ENCODE assay signal across 23 cellular contexts in the genomic region with DNA sequence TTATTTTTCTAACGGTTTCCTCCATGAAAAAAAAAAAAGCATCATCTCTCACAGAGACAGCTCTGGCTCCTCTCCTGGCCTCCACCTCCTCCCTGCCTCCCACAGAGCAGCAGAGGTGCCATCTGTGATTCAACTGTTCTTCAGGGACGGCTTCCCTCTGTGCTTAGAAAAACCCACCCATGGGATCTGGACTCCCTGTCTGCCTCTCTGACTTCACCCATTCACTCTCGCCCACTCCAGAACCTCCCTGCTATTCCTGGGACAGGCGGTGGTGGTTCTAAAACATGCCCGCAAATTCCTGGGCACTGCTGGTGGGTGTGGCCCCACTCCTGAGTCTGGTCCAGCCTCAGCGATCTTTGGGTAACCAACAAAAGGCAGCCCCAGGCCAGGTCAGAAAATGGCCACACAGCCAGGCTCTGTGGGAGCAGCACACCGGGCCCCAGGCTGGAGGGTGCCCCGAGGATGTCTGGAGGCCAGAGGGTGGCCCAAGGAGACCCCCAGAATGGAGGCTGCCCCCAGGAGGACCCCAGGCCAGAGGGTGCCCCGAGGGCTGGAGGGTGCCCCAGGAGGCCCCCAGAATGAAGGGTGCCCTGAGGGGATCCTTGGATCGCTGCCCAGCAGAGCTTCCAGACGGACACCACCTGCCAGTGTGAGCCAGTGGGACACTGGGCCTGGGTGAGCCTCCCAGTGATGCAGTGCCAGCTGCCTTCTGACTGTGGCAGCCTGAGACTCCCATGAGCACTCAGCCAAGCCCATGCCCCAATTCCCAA. TPM values are rescaled to one million over a fixed set of nuclear protein-coding genes. Genes with fewer than 3 reads are reported as not detected.
DNase-seq lines count a peak whose midpoint lies in the region; ATAC-seq and TF ChIP-seq lines count a peak whose summit lies in the region.
"Had no signal": no experiment of that assay in that cellular context is flagged by ENCODE, and none has a peak within 500 bp of the region (broad histone marks: within the 10 kb centered on the region; RNA-seq: fewer than 3 reads in every experiment).

No MANE protein-coding gene starts in this region.

- no peaks in the 10 kb centered on the region for H3K36me3 ChIP-seq in lower lobe of right lung
- H3K36me3 ChIP-seq in spleen: no peaks in the 10 kb centered on the region
- H3K36me3 ChIP-seq: esophagus muscularis mucosa had no signal

- intact Hi-C loops in lower lobe of right lung (cut with DNase I): no loop called here
- intact Hi-C loops in spleen (cut with DNase I; ENCODE audit: low total_unique reads): loop anchor here (10.0 kb wide), 1 partner anchor 133 kb away; a partner anchor contains a TSS

- peaks cover 23% of the 10 kb centered on the region for H3K27me3 ChIP-seq in lower lobe of right lung (ENCODE audit: low read depth)
- peaks cover 0 to 57% (median 16%) of the 10 kb centered on the region in 7 donors for H3K27me3 ChIP-seq in spleen (replicated peaks in 1 of 7)

- TF ChIP-seq POLR2A in spleen (IDR thresholded peaks at IDR 0.05): no peak

- ATAC-seq in lower lobe of right lung (no peak), HG03571 (IDR thresholded peaks at IDR 0.05; ENCODE audit: unreplicated experiment) (no peak)
- ATAC-seq: left lobe of liver had no signal

- H3K9me3 ChIP-seq in lower lobe of right lung: no peaks in the 10 kb centered on the region
- no peaks in the 10 kb centered on the region for H3K9me3 ChIP-seq in spleen
- H3K9me3 ChIP-seq: esophagus muscularis mucosa had no signal

- peak; percentile 28 for DNase-seq in activated effector memory CD4-positive, alpha-beta T cell treated with anti-CD3 and anti-CD28 coated beads, Interleukin-2, amount 50 U/mL, for 16 hours
- DNase-seq in activated effector memory CD4-positive, alpha-beta T cell treated with Interleukin-2 at 50 U/mL for 16 hours: no peak
- peak; percentile 67 for DNase-seq in NCI-H2171 treated with DMSO at 0.1 percent for 48 hours (lab: John Stamatoyannopoulos, UW)
- peak; percentile 41 for DNase-seq in lower lobe of right lung
- peak; percentile 69 for DNase-seq in spleen
- DNase-seq in RWPE1 (ENCODE audit: low spot score): no peak
- no peak for DNase-seq in activated CD4-positive, alpha-beta T cell treated with anti-CD3 and anti-CD28 coated beads, Interleukin-2, amount 50 U/mL, for 1 hour
- DNase-seq: 8988T; CD4-positive, alpha-beta memory T cell; EL; natural killer cell had no signal

- TF ChIP-seq CTCF in lower lobe of right lung (IDR thresholded peaks at IDR 0.05): no peak
- TF ChIP-seq CTCF in spleen (IDR thresholded peaks at IDR 0.05 in 8 of 11, conservative IDR thresholded peaks at IDR 0.05 in 3 of 11): no peak
- TF ChIP-seq CTCF in RWPE1 (conservative IDR thresholded peaks at IDR 0.05; ENCODE audit: low read depth): no peak

- H3K27ac ChIP-seq in lower lobe of right lung (no peak overlapping the region), spleen (no peak overlapping the region), RWPE1 (no peak overlapping the region)
- H3K27ac ChIP-seq: esophagus muscularis mucosa, hepatocyte had no signal

- H3K4me3 ChIP-seq in lower lobe of right lung (no peak overlapping the region), spleen (no peak overlapping the region)
- H3K4me3 ChIP-seq: esophagus muscularis mucosa, hepatocyte had no signal

- CTCF ChIA-PET in RWPE1 (lab: Yijun Ruan, JAX): interaction anchor here (0.6 to 1.3 kb wide), 4 partner anchors 7 to 1649 kb away, joined by 3 to 5 read pairs (median 4); no protein-coding TSS in a partner anchor

- 68 to 89% (median 84%) methylated on average over 6 to 11 of the region's 11 CpGs for WGBS in spleen, 5 donors

- H3K4me1 ChIP-seq in lower lobe of right lung: peaks cover 9% of the 10 kb centered on the region
- peaks cover 3 to 43% (median 28%) of the 10 kb centered on the region in 6 donors for H3K4me1 ChIP-seq in spleen

- POLR2A ChIA-PET in RWPE1 (lab: Yijun Ruan, JAX; ENCODE audit: low non-redundant PET): no interaction called here

RNA-seq across cellular contexts. Expression of a gene that starts 2.6 kb away (rescaled TPM):
- total RNA-seq in lower lobe of right lung (1.5 TPM), spleen (10 to 100 TPM in 1 of 7 donors, 1 to 10 TPM in 6; 2.4 to 11.2 (median 5.6) TPM)
- polyA plus RNA-seq in spleen: 1 to 10 TPM in 2 of 3 donors, under 1 TPM in 1; 0.26 to 1.8 (median 1.0) TPM
- total RNA-seq: activated T-helper 1 cell treated with anti-CD3 and anti-CD28 coated beads, Interleukin-12 subunit alpha, Interleukin-12 subunit beta, Interleukin-2, Interleukin-4 antibody, amounts not matched to agents 30 ng/mL and 10 ng/mL and 1 ng/mL, durations not matched to agents 14 hours and 24 hours and 36 hours; mesothelial cell of epicardium; osteocyte; temporal lobe had no signal
- polyA plus RNA-seq: CD4-positive, alpha-beta memory T cell had no signal

RNA-seq across cellular contexts. Expression of a gene that starts 3.7 kb away (rescaled TPM):
- total RNA-seq in lower lobe of right lung (not detected), spleen (under 1 TPM in 1 of 7 donors, not detected in 6; 0.16 TPM)
- polyA plus RNA-seq in spleen: under 1 TPM; 0.02 to 0.03 (median 0.02) TPM
- total RNA-seq: activated T-helper 1 cell treated with anti-CD3 and anti-CD28 coated beads, Interleukin-12 subunit alpha, Interleukin-12 subunit beta, Interleukin-2, Interleukin-4 antibody, amounts not matched to agents 30 ng/mL and 10 ng/mL and 1 ng/mL, durations not matched to agents 14 hours and 24 hours and 36 hours; CD4-positive, alpha-beta memory T cell; endodermal cell; esophagus muscularis mucosa; mesothelial cell of epicardium; natural killer cell; osteocyte; temporal lobe; urinary bladder; WTC11 had no signal
- polyA plus RNA-seq: CD4-positive, alpha-beta memory T cell had no signal

RNA-seq across cellular contexts. Expression of a gene that starts 37.4 kb away (rescaled TPM):
- total RNA-seq in lower lobe of right lung (not detected), spleen (not detected)
- polyA plus RNA-seq in spleen: not detected
- total RNA-seq: activated T-helper 1 cell treated with anti-CD3 and anti-CD28 coated beads, Interleukin-12 subunit alpha, Interleukin-12 subunit beta, Interleukin-2, Interleukin-4 antibody, amounts not matched to agents 30 ng/mL and 10 ng/mL and 1 ng/mL, durations not matched to agents 14 hours and 24 hours and 36 hours; CD4-positive, alpha-beta memory T cell; endodermal cell; esophagus muscularis mucosa; hepatocyte; left lobe of liver; natural killer cell; osteocyte; T-cell; temporal lobe; urinary bladder; WTC11 had no signal
- polyA plus RNA-seq: CD4-positive, alpha-beta memory T cell; hepatocyte; urinary bladder had no signal

RNA-seq across cellular contexts. Expression of a gene that starts 45.6 kb away (rescaled TPM):
- 40.4 TPM for total RNA-seq in lower lobe of right lung
- 10 to 100 TPM; 32.4 to 75.3 (median 50.0) TPM for total RNA-seq in spleen
- 10 to 100 TPM in 2 of 3 donors, 1 to 10 TPM in 1; 7.5 to 14.6 (median 13.2) TPM for polyA plus RNA-seq in spleen

Comparison
In these comparisons a context has a peak if more than half of its experiments do, and no peak if none do; other contexts are left out.
1. DNase-seq: peak in activated effector memory CD4-positive, alpha-beta T cell treated with anti-CD3 and anti-CD28 coated beads, Interleukin-2, amount 50 U/mL, for 16 hours (single experiment), NCI-H2171 treated with DMSO at 0.1 percent for 48 hours (single experiment), lower lobe of right lung (single experiment) and spleen (single experiment); none in activated effector memory CD4-positive, alpha-beta T cell treated with Interleukin-2 at 50 U/mL for 16 hours (single experiment), RWPE1 (single experiment) and activated CD4-positive, alpha-beta T cell treated with anti-CD3 and anti-CD28 coated beads, Interleukin-2, amount 50 U/mL, for 1 hour (single experiment).